In genomic region chr15:78064544-78064943, GRCh38 we compare ENCODE assay signal across 1 cellular context.
TF ChIP-seq lines count a peak whose summit lies in the region.

No MANE protein-coding gene starts in this region.

TF ChIP-seq in IMR-90, 13 proteins besides CTCF, POLR2A, EP300 and RAD21 (continued from another document):
- TF ChIP-seq ELK1 (IDR thresholded peaks at IDR 0.05; ENCODE audit: borderline replicate concordance, low read depth, low read length) (no peak), MAFK (IDR thresholded peaks at IDR 0.05; ENCODE audit: low read depth, low read length) (no peak), CEBPB (IDR thresholded peaks at IDR 0.05; ENCODE audit: low read depth, low read length) (no peak), RCOR1 (IDR thresholded peaks at IDR 0.05; ENCODE audit: insufficient replicate concordance, low read length) (no peak), USF2 (IDR thresholded peaks at IDR 0.05; ENCODE audit: low read depth, low read length) (no peak), BHLHE40 (IDR thresholded peaks at IDR 0.05; ENCODE audit: low read depth, low read length) (no peak), NFE2L2 (IDR thresholded peaks at IDR 0.05; ENCODE audit: low read depth, low read length) (no peak), RFX5 (IDR thresholded peaks at IDR 0.05; ENCODE audit: low read depth, low read length) (no peak), MXI1 (IDR thresholded peaks at IDR 0.05; ENCODE audit: borderline replicate concordance, low read depth, low read length) (no peak), FOS (IDR thresholded peaks at IDR 0.05; ENCODE audit: low read depth, low read length) (no peak), CHD1 (IDR thresholded peaks at IDR 0.05; ENCODE audit: low read depth, low read length) (no peak), SMC3 (IDR thresholded peaks at IDR 0.05; ENCODE audit: low read depth, low read length) (no peak)
